In the genomic region with DNA sequence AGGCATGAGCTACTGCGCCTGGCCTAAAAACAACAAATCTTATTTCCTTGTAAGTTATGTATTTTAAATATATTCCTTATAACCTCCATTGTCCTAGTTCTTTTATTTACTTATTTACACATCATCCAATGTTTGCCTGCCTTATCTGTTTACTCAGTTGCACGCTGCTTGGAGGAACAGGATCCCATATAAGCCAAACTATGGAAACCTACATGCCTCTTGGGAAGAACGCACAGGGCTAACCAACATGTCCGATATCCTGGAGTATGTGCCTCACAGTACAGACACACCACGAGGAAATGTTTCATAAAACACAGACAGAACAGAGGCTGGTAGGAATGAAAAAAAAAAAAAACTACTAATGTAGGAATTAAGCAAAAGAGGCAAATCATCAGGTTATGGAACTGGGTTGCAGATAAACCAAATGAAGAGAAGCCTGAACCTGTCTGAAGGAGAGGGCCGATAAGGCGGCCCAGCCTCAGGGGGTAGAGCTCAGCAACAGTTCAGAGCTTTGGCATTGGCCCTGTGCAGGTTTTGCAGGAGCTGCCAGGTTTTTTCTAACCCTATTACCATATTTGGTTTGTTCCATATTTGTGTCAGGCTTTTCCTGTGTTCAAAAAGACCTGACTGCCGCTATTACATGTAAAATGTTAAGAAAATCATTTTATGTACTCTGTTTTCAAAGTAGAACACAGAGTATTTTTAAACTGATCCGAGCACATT, we compare ENCODE assay signal across 16 cellular contexts. TPM values are rescaled to one million over a fixed set of nuclear protein-coding genes. Genes with fewer than 3 reads are reported as not detected.
DNase-seq lines count a peak whose midpoint lies in the region; ATAC-seq, FAIRE-seq and TF ChIP-seq lines count a peak whose summit lies in the region.
"Had no signal": no experiment of that assay in that cellular context is flagged by ENCODE, and none has a peak within 500 bp of the region (broad histone marks: within the 10 kb centered on the region; RNA-seq: fewer than 3 reads in every experiment).

No MANE protein-coding gene starts in this region.

- no peak for TF ChIP-seq POLR2A in tibial nerve (IDR thresholded peaks at IDR 0.05)

- 56 to 69% methylated on average over 9 of the region's 9 CpGs for WGBS in tibial nerve, 2 donors

- ATAC-seq in mucosa of descending colon: peak; percentile 72
- ATAC-seq: activated T-helper 17 cell treated with anti-CD3 and anti-CD28 coated beads, Interleukin-2, amount 50 U/mL, for 72 hours had no signal

- no peak overlapping the region for H3K9ac ChIP-seq in Karpas-422 (ENCODE audit: low read length)
- H3K9ac ChIP-seq: BLaER1 had no signal

- TF ChIP-seq EP300 in tibial nerve (IDR thresholded peaks at IDR 0.05): no peak

- H3K27me3 ChIP-seq in bronchial epithelial cell (ENCODE audit: control insufficient read depth, insufficient read depth, low read length) (no peaks in the 10 kb centered on the region), tibial nerve (no peaks in the 10 kb centered on the region), Karpas-422 (ENCODE audit: low read length) (no peaks in the 10 kb centered on the region)
- H3K27me3 ChIP-seq: BLaER1 had no signal

- TF ChIP-seq CTCF in bronchial epithelial cell (IDR thresholded peaks at IDR 0.05; ENCODE audit: insufficient read depth, low read length, severe bottlenecking) (no peak), mucosa of descending colon (IDR thresholded peaks at IDR 0.05) (no peak), tibial nerve (IDR thresholded peaks at IDR 0.05) (no peak)

- H3K4me3 ChIP-seq in bronchial epithelial cell (ENCODE audit: low read depth, low read length): no peak overlapping the region
- H3K4me3 ChIP-seq in mucosa of descending colon: no peak overlapping the region
- H3K4me3 ChIP-seq in tibial nerve: no peak overlapping the region
- H3K4me3 ChIP-seq in Karpas-422 (ENCODE audit: low read length): no peak overlapping the region
- H3K4me3 ChIP-seq: BLaER1 had no signal

- no peak overlapping the region for H3K4me2 ChIP-seq in Karpas-422 (ENCODE audit: low read depth, low read length, poor library complexity, severe bottlenecking)
- H3K4me2 ChIP-seq: BLaER1 had no signal

- no peaks in the 10 kb centered on the region for H3K79me2 ChIP-seq in Karpas-422 (ENCODE audit: low read length)

- H3K9me2 ChIP-seq in Karpas-422 (replicated peaks; ENCODE audit: insufficient read depth, low read length): no peaks in the 10 kb centered on the region

- H2AFZ ChIP-seq in Karpas-422 (ENCODE audit: low read length): no peak overlapping the region

- intact Hi-C loops in mucosa of descending colon (cut with DNase I, micrococcal nuclease): no loop called here

- no peaks in the 10 kb centered on the region for H3K9me3 ChIP-seq in mucosa of descending colon
- no peaks in the 10 kb centered on the region for H3K9me3 ChIP-seq in tibial nerve
- no peaks in the 10 kb centered on the region for H3K9me3 ChIP-seq in Karpas-422 (ENCODE audit: low read length)
- H3K9me3 ChIP-seq: BLaER1 had no signal

- H3K36me3 ChIP-seq in bronchial epithelial cell (ENCODE audit: control insufficient read depth, insufficient read depth, low read length) (no peaks in the 10 kb centered on the region), mucosa of descending colon (ENCODE audit: low read depth) (no peaks in the 10 kb centered on the region), tibial nerve (no peaks in the 10 kb centered on the region), Karpas-422 (ENCODE audit: insufficient read depth, low read length) (no peaks in the 10 kb centered on the region)
- H3K36me3 ChIP-seq: BLaER1 had no signal

- DNase-seq in NCI-H1694 treated with DMSO at 0.1 percent for 48 hours (lab: John Stamatoyannopoulos, UW) (peak; percentile 75), bronchial epithelial cell (ENCODE audit: low read depth) (peak; percentile 79), mucosa of descending colon (no peak), tibial nerve (ENCODE audit: low spot score in 2 of 2) (no peak), midbrain (lab: John Stamatoyannopoulos, UW) (no peak), Karpas-422 (no peak)
- DNase-seq in activated T-cell treated with anti-CD3 and anti-CD28 coated beads, Interleukin-2, amount 50 U/mL, for 48 hours: no peak
- DNase-seq: activated CD4-positive, alpha-beta T cell treated with anti-CD3 and anti-CD28 coated beads, Interleukin-2, amount 50 U/mL, for 48 hours; amniotic stem cell; dermis blood vessel endothelial cell; HCEC 1CT; kidney glomerular epithelial cell; NCI-H1092 had no signal

- FAIRE-seq in bronchial epithelial cell (lab: Jason Lieb, UNC): no peak
- FAIRE-seq: TTC549 had no signal

- peaks cover 10% of the 10 kb centered on the region for H3K4me1 ChIP-seq in mucosa of descending colon (ENCODE audit: low read depth)
- peaks cover 0 to 62% (median 18%) of the 10 kb centered on the region in 4 donors for H3K4me1 ChIP-seq in tibial nerve
- no peaks in the 10 kb centered on the region for H3K4me1 ChIP-seq in Karpas-422 (ENCODE audit: low read length)

- H3K27ac ChIP-seq in tibial nerve: peak overlapping the region in 3 of 4 donors; percentile 37 to 71 (median 70)
- no peak overlapping the region for H3K27ac ChIP-seq in Karpas-422 (ENCODE audit: low read length)
- H3K27ac ChIP-seq: BLaER1 had no signal

- no peaks in the 10 kb centered on the region for H4K20me1 ChIP-seq in Karpas-422 (ENCODE audit: insufficient read depth, low read depth, low read length)
- H4K20me1 ChIP-seq: BLaER1 had no signal

RNA-seq across cellular contexts. Expression of gene SP3, which starts 19.9 kb away (rescaled TPM):
- total RNA-seq in bronchial epithelial cell (87.7 and 104 TPM in 2 replicates), mucosa of descending colon (100 to 1,000 TPM in 1 of 3 donors, 10 to 100 TPM in 2; 78.1 to 104 (median 88.9) TPM), tibial nerve (100 to 1,000 TPM in 3 of 4 donors, 10 to 100 TPM in 1; 72.5 to 152 (median 128) TPM)
- 109 and 139 TPM in 2 replicates for total RNA-seq in Karpas-422 (2014; rRNA removed; shearing (Covaris generic); ENCODE audit: low replicate concordance)

Comparison
In these comparisons a context has a peak if more than half of its experiments do, and no peak if none do; other contexts are left out.
1. DNase-seq: peak in NCI-H1694 treated with DMSO at 0.1 percent for 48 hours (single experiment) and bronchial epithelial cell (single experiment); none in mucosa of descending colon (0 of 3), tibial nerve (0 of 2), activated T-cell treated with anti-CD3 and anti-CD28 coated beads, Interleukin-2, amount 50 U/mL, for 48 hours (0 of 2), midbrain (single experiment) and Karpas-422 (single experiment).